ENCODE assay signal across 11 cellular contexts in the genomic region with DNA sequence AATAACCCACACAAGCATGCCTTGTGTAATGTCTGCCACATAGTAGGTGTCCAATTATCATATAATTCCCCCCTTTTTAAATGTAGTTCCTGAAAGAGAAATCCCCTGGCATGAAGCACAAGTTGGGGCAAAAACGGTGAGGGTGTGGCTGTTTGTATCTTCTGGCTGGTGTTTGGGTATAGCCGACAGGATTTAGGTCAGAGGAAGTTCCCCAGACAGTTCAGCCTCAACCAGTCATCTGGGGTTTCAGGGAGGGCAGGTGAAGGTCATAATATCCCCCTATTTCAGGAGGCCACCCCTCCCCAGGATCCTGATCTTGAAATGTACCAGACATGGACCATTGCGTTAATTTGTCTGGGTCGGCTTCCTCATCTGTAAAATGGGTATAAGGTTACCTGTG. TPM values are rescaled to one million over a fixed set of nuclear protein-coding genes. Genes with fewer than 3 reads are reported as not detected.
DNase-seq lines count a peak whose midpoint lies in the region; ATAC-seq lines count a peak whose summit lies in the region.
"Had no signal": no experiment of that assay in that cellular context is flagged by ENCODE, and none has a peak within 500 bp of the region (broad histone marks: within the 10 kb centered on the region; RNA-seq: fewer than 3 reads in every experiment).

No MANE protein-coding gene starts in this region.

- peak overlapping the region; percentile 22 to 94 (median 83) for H3K27ac Mint-ChIP-seq in CD4-positive, CD25-positive, alpha-beta regulatory T cell
- H3K27ac Mint-ChIP-seq in T-cell: peak overlapping the region; percentile 85 to 89
- H3K27ac Mint-ChIP-seq in activated naive CD8-positive, alpha-beta T cell treated with anti-CD3 and anti-CD28 coated beads, Interleukin-2, amount 50 U/mL, for 24 hours: peak overlapping the region; percentile 15
- H3K27ac Mint-ChIP-seq in naive thymus-derived CD8-positive, alpha-beta T cell: peak overlapping the region; percentile 25 to 93 (median 86)
- H3K27ac Mint-ChIP-seq in stimulated activated naive B cell treated with anti-CD40 and anti-IgM and Interleukin-4, amounts not matched to agents 10 μg/mL and 1 μg/mL and 100 μg/mL, for 72 hours: no peak overlapping the region

- no peaks in the 10 kb centered on the region for H3K27me3 Mint-ChIP-seq in CD4-positive, CD25-positive, alpha-beta regulatory T cell
- no peaks in the 10 kb centered on the region for H3K27me3 Mint-ChIP-seq in T-cell
- H3K27me3 Mint-ChIP-seq in activated naive CD8-positive, alpha-beta T cell treated with anti-CD3 and anti-CD28 coated beads, Interleukin-2, amount 50 U/mL, for 24 hours: no peaks in the 10 kb centered on the region
- H3K27me3 Mint-ChIP-seq in naive thymus-derived CD8-positive, alpha-beta T cell: no peaks in the 10 kb centered on the region
- H3K27me3 Mint-ChIP-seq in stimulated activated naive B cell treated with anti-CD40 and anti-IgM and Interleukin-4, amounts not matched to agents 10 μg/mL and 1 μg/mL and 100 μg/mL, for 72 hours: no peaks in the 10 kb centered on the region

- H3K27me3 ChIP-seq in CD4-positive, CD25-positive, alpha-beta regulatory T cell (ENCODE audit: control insufficient read depth, insufficient read depth, low read length): no peaks in the 10 kb centered on the region
- H3K27me3 ChIP-seq: BE2C, pancreas had no signal

- no peaks in the 10 kb centered on the region for H3K36me3 ChIP-seq in CD4-positive, CD25-positive, alpha-beta regulatory T cell (ENCODE audit: control insufficient read depth, insufficient read depth, low read length)
- H3K36me3 ChIP-seq: BE2C, pancreas had no signal

- CTCF ChIA-PET in T-cell (lab: Charles Lee): no interaction called here

- H3K4me1 Mint-ChIP-seq in CD4-positive, CD25-positive, alpha-beta regulatory T cell: peaks cover 20 to 53% (median 31%) of the 10 kb centered on the region in 4 donors
- peaks cover 41 to 64% (median 61%) of the 10 kb centered on the region in 3 donors for H3K4me1 Mint-ChIP-seq in T-cell
- H3K4me1 Mint-ChIP-seq in activated naive CD8-positive, alpha-beta T cell treated with anti-CD3 and anti-CD28 coated beads, Interleukin-2, amount 50 U/mL, for 24 hours: peaks cover 55% of the 10 kb centered on the region
- H3K4me1 Mint-ChIP-seq in naive thymus-derived CD8-positive, alpha-beta T cell: peaks cover 22 to 67% (median 48%) of the 10 kb centered on the region in 4 donors
- H3K4me1 Mint-ChIP-seq in stimulated activated naive B cell treated with anti-CD40 and anti-IgM and Interleukin-4, amounts not matched to agents 10 μg/mL and 1 μg/mL and 100 μg/mL, for 72 hours: peaks cover 40 to 65% of the 10 kb centered on the region in 2 donors

- H3K4me3 Mint-ChIP-seq in CD4-positive, CD25-positive, alpha-beta regulatory T cell: peak overlapping the region; percentile 11 to 64 (median 26)
- peak overlapping the region; percentile 41 to 55 (median 46) for H3K4me3 Mint-ChIP-seq in T-cell
- no peak overlapping the region for H3K4me3 Mint-ChIP-seq in activated naive CD8-positive, alpha-beta T cell treated with anti-CD3 and anti-CD28 coated beads, Interleukin-2, amount 50 U/mL, for 24 hours
- H3K4me3 Mint-ChIP-seq in naive thymus-derived CD8-positive, alpha-beta T cell: peak overlapping the region in 6 of 10 donors; percentile 7 to 62 (median 46)
- no peak overlapping the region for H3K4me3 Mint-ChIP-seq in stimulated activated naive B cell treated with anti-CD40 and anti-IgM and Interleukin-4, amounts not matched to agents 10 μg/mL and 1 μg/mL and 100 μg/mL, for 72 hours

- H3K36me3 Mint-ChIP-seq in CD4-positive, CD25-positive, alpha-beta regulatory T cell: no peaks in the 10 kb centered on the region
- H3K36me3 Mint-ChIP-seq in T-cell: no peaks in the 10 kb centered on the region
- H3K36me3 Mint-ChIP-seq in activated naive CD8-positive, alpha-beta T cell treated with anti-CD3 and anti-CD28 coated beads, Interleukin-2, amount 50 U/mL, for 24 hours (ENCODE audit: low read depth): no peaks in the 10 kb centered on the region
- no peaks in the 10 kb centered on the region for H3K36me3 Mint-ChIP-seq in naive thymus-derived CD8-positive, alpha-beta T cell
- H3K36me3 Mint-ChIP-seq in stimulated activated naive B cell treated with anti-CD40 and anti-IgM and Interleukin-4, amounts not matched to agents 10 μg/mL and 1 μg/mL and 100 μg/mL, for 72 hours: no peaks in the 10 kb centered on the region

- DNase-seq in CD4-positive, CD25-positive, alpha-beta regulatory T cell: peak; percentile 34 to 64 (median 39)
- DNase-seq in T-cell (peak in 31 of 34 experiments; percentile 22 to 71 (median 46)), G401 (ENCODE audit: low spot score) (no peak), RPMI8226 (no peak)
- DNase-seq in activated naive CD8-positive, alpha-beta T cell treated with anti-CD3 and anti-CD28 coated beads, Interleukin-2, amount 50 U/mL, for 24 hours: no peak
- peak in 7 of 10 donors; percentile 25 to 51 (median 44) for DNase-seq in naive thymus-derived CD8-positive, alpha-beta T cell
- no peak for DNase-seq in stimulated activated naive B cell treated with anti-CD40 and anti-IgM and Interleukin-4, amounts not matched to agents 10 μg/mL and 1 μg/mL and 100 μg/mL, for 72 hours
- DNase-seq: BE2C, NCI-H2029 treated with DMSO at 0.1 percent for 48 hours, pancreas had no signal

- peak; percentile 40 to 48 for ATAC-seq in CD4-positive, CD25-positive, alpha-beta regulatory T cell (ENCODE audit: low read depth in 2 of 2)
- ATAC-seq in T-cell (replicated peaks in 1 of 4) (peak; percentile 50 to 81 (median 58)), HG03432 (IDR thresholded peaks at IDR 0.05; ENCODE audit: unreplicated experiment) (no peak)
- no peak for ATAC-seq in activated naive CD8-positive, alpha-beta T cell treated with anti-CD3 and anti-CD28 coated beads, Interleukin-2, amount 50 U/mL, for 24 hours
- peak; percentile 26 to 77 for ATAC-seq in naive thymus-derived CD8-positive, alpha-beta T cell
- no peak for ATAC-seq in stimulated activated naive B cell treated with anti-CD40 and anti-IgM and Interleukin-4, amounts not matched to agents 10 μg/mL and 1 μg/mL and 100 μg/mL, for 72 hours (replicated peaks)
- ATAC-seq: pancreas had no signal

- in situ Hi-C loops in G401 (cut with HindIII; ENCODE audit: low sequenced_read_pairs): no loop called here

- H3K4me3 ChIP-seq in CD4-positive, CD25-positive, alpha-beta regulatory T cell (ENCODE audit: low read depth, low read length): peak overlapping the region; percentile 15
- H3K4me3 ChIP-seq: pancreas had no signal

- H3K9me3 Mint-ChIP-seq in CD4-positive, CD25-positive, alpha-beta regulatory T cell: no peaks in the 10 kb centered on the region
- no peaks in the 10 kb centered on the region for H3K9me3 Mint-ChIP-seq in T-cell
- H3K9me3 Mint-ChIP-seq in activated naive CD8-positive, alpha-beta T cell treated with anti-CD3 and anti-CD28 coated beads, Interleukin-2, amount 50 U/mL, for 24 hours: no peaks in the 10 kb centered on the region
- no peaks in the 10 kb centered on the region for H3K9me3 Mint-ChIP-seq in naive thymus-derived CD8-positive, alpha-beta T cell
- no peaks in the 10 kb centered on the region for H3K9me3 Mint-ChIP-seq in stimulated activated naive B cell treated with anti-CD40 and anti-IgM and Interleukin-4, amounts not matched to agents 10 μg/mL and 1 μg/mL and 100 μg/mL, for 72 hours

- H3K27ac ChIP-seq in CD4-positive, CD25-positive, alpha-beta regulatory T cell (ENCODE audit: insufficient read depth, low read length, poor library complexity, severe bottlenecking): no peak overlapping the region

- H3K9me3 ChIP-seq in CD4-positive, CD25-positive, alpha-beta regulatory T cell (ENCODE audit: control insufficient read depth in 2 of 2, low read length in 2 of 2): no peaks in the 10 kb centered on the region
- H3K9me3 ChIP-seq: BE2C, pancreas had no signal

- POLR2A ChIA-PET in T-cell (lab: Charles Lee): interaction anchor here in 1 of 2 donors (1.1 kb wide), 1 partner anchor 29 kb away, joined by 7 read pairs; a partner anchor contains a TSS
- POLR2A ChIA-PET in naive thymus-derived CD8-positive, alpha-beta T cell (lab: Charles Lee): interaction anchor here (1.1 to 3.5 kb wide), 2 partner anchors 28 to 45 kb away, joined by 3 to 24 read pairs; a partner anchor contains a TSS

- H3K4me1 ChIP-seq in CD4-positive, CD25-positive, alpha-beta regulatory T cell (ENCODE audit: control insufficient read depth, insufficient read depth, low read length, poor library complexity, severe bottlenecking): peaks cover 43% of the 10 kb centered on the region
- H3K4me1 ChIP-seq: BE2C had no signal

RNA-seq across cellular contexts. Expression of a gene that starts 29.1 kb away (rescaled TPM):
- 1,538 TPM for total RNA-seq in CD4-positive, CD25-positive, alpha-beta regulatory T cell
- polyA plus RNA-seq in CD4-positive, CD25-positive, alpha-beta regulatory T cell: 10 to 100 TPM; 41.3 to 73.3 (median 48.6) TPM
- total RNA-seq in T-cell: 1,000 to 10,000 TPM in 1 of 5 donors, 100 to 1,000 TPM in 1, 10 to 100 TPM in 3; 43.2 to 1,335 (median 56.6) TPM
- total RNA-seq in naive thymus-derived CD8-positive, alpha-beta T cell: 10 to 100 TPM; 38.2 to 40.0 TPM
- polyA plus RNA-seq in naive thymus-derived CD8-positive, alpha-beta T cell: 10 to 100 TPM; 30.7 to 59.4 (median 32.0) TPM
- 6.7 and 7.9 TPM in 2 replicates for total RNA-seq in G401 (2014; rRNA removed; shearing (Covaris generic))

Comparison
In these comparisons a context has a peak if more than half of its experiments do, and no peak if none do; other contexts are left out.
1. ATAC-seq: peak in CD4-positive, CD25-positive, alpha-beta regulatory T cell (2 of 2), T-cell (4 of 4) and naive thymus-derived CD8-positive, alpha-beta T cell (2 of 2); none in activated naive CD8-positive, alpha-beta T cell treated with anti-CD3 and anti-CD28 coated beads, Interleukin-2, amount 50 U/mL, for 24 hours (single experiment), stimulated activated naive B cell treated with anti-CD40 and anti-IgM and Interleukin-4, amounts not matched to agents 10 μg/mL and 1 μg/mL and 100 μg/mL, for 72 hours (0 of 2) and HG03432 (single experiment).
2. DNase-seq: peak in CD4-positive, CD25-positive, alpha-beta regulatory T cell (3 of 3), T-cell (31 of 34) and naive thymus-derived CD8-positive, alpha-beta T cell (7 of 10); none in activated naive CD8-positive, alpha-beta T cell treated with anti-CD3 and anti-CD28 coated beads, Interleukin-2, amount 50 U/mL, for 24 hours (single experiment), G401 (single experiment), stimulated activated naive B cell treated with anti-CD40 and anti-IgM and Interleukin-4, amounts not matched to agents 10 μg/mL and 1 μg/mL and 100 μg/mL, for 72 hours (single experiment) and RPMI8226 (single experiment).
3. H3K4me3 Mint-ChIP-seq: peak in CD4-positive, CD25-positive, alpha-beta regulatory T cell (4 of 4), T-cell (3 of 3) and naive thymus-derived CD8-positive, alpha-beta T cell (6 of 10); none in activated naive CD8-positive, alpha-beta T cell treated with anti-CD3 and anti-CD28 coated beads, Interleukin-2, amount 50 U/mL, for 24 hours (single experiment) and stimulated activated naive B cell treated with anti-CD40 and anti-IgM and Interleukin-4, amounts not matched to agents 10 μg/mL and 1 μg/mL and 100 μg/mL, for 72 hours (0 of 2).